Comparison of ENCODE assay signal across 2 cellular contexts in genomic region chr3:52495777-52496602, GRCh38.
TF ChIP-seq lines count a peak whose summit lies in the region.

No MANE protein-coding gene starts in this region.

TF ChIP-seq in SK-N-SH treated with all-trans-retinoic acid at 6 μM for 48 hours, 23 proteins besides CTCF, POLR2A, EP300 and RAD21:
- TF ChIP-seq ZFP3 (CRISPR knock-in tag; IDR thresholded peaks at IDR 0.05) (no peak), TOX (CRISPR knock-in tag; IDR thresholded peaks at IDR 0.05; ENCODE audit: borderline replicate concordance) (no peak), ZFP30 (CRISPR knock-in tag; IDR thresholded peaks at IDR 0.05) (no peak), ARNTL (CRISPR knock-in tag; IDR thresholded peaks at IDR 0.05; ENCODE audit: borderline replicate concordance, low read depth) (no peak), ESRRG (CRISPR knock-in tag; IDR thresholded peaks at IDR 0.05) (no peak), CREB5 (CRISPR knock-in tag; IDR thresholded peaks at IDR 0.05; ENCODE audit: low read depth) (no peak), CSDC2 (CRISPR knock-in tag; IDR thresholded peaks at IDR 0.05) (no peak), OSR1 (CRISPR knock-in tag; IDR thresholded peaks at IDR 0.05) (no peak), SNAI2 (CRISPR knock-in tag; IDR thresholded peaks at IDR 0.05) (no peak), PATZ1 (CRISPR knock-in tag; IDR thresholded peaks at IDR 0.05; ENCODE audit: borderline replicate concordance) (no peak), ZC3H10 (CRISPR knock-in tag; IDR thresholded peaks at IDR 0.05) (no peak), TCF4 (CRISPR knock-in tag; IDR thresholded peaks at IDR 0.05; ENCODE audit: borderline replicate concordance) (no peak), PPARA (CRISPR knock-in tag; IDR thresholded peaks at IDR 0.05; ENCODE audit: borderline replicate concordance) (no peak)

TF ChIP-seq in GM23338, 12 proteins besides CTCF, POLR2A, EP300 and RAD21:
- TF ChIP-seq STAT1 (IDR thresholded peaks at IDR 0.05; ENCODE audit: unreplicated experiment), result no peak
- TF ChIP-seq REST (IDR thresholded peaks at IDR 0.05; ENCODE audit: unreplicated experiment), result no peak
- TF ChIP-seq CREB1 (CRISPR knock-in tag; IDR thresholded peaks at IDR 0.05; ENCODE audit: low read depth), result no peak
TF ChIP-seq in GM23338: peak in this region for 0.
